In genomic region chr9:134157378-134157885, GRCh38 we compare ENCODE assay signal across 2 cellular contexts.
TF ChIP-seq lines count a peak whose summit lies in the region.

No MANE protein-coding gene starts in this region.

TF ChIP-seq in IMR-90, 13 proteins besides CTCF, POLR2A, EP300 and RAD21:
- TF ChIP-seq SMC3 (IDR thresholded peaks at IDR 0.05; ENCODE audit: low read depth, low read length) (no peak), MAFK (IDR thresholded peaks at IDR 0.05; ENCODE audit: low read depth, low read length) (no peak)
TF ChIP-seq in IMR-90: peak in this region for 0.

TF ChIP-seq in K562, 482 proteins besides CTCF, POLR2A, EP300 and RAD21:
- no peak for TF ChIP-seq ZNF511 (CRISPR knock-in tag; IDR thresholded peaks at IDR 0.05)
- TF ChIP-seq ZZZ3 (IDR thresholded peaks at IDR 0.05) = no peak
- no peak for TF ChIP-seq ZBTB33 (CRISPR knock-in tag; IDR thresholded peaks at IDR 0.05)
- peak; percentile 34; the same call in 1 of the 2 replicates for TF ChIP-seq POLR2G (IDR thresholded peaks at IDR 0.05; ENCODE audit: low read depth, low read length)
- 0 out of 2 replicates have a peak, but pooled peaks have one; percentile 6 for TF ChIP-seq RBFOX2 (IDR thresholded peaks at IDR 0.05; ENCODE audit: low read depth, low read length)
- TF ChIP-seq ZNF24 (IDR thresholded peaks at IDR 0.05) = no peak
